ENCODE assay signal across 8 cellular contexts in genomic region chr17:63549289-63549945, GRCh38. TPM values are rescaled to one million over a fixed set of nuclear protein-coding genes. Genes with fewer than 3 reads are reported as not detected.
DNase-seq lines count a peak whose midpoint lies in the region; ATAC-seq and TF ChIP-seq lines count a peak whose summit lies in the region.

No MANE protein-coding gene starts in this region.

- H3K36me3 ChIP-seq in BLaER1 = peaks cover 12% of the 10 kb centered on the region
- peaks cover 9% of the 10 kb centered on the region; the same call in 1 of the 2 replicates for H3K36me3 ChIP-seq in Karpas-422 (ENCODE audit: insufficient read depth, low read length)

- peak overlapping the region; percentile 97 for H3K4me3 ChIP-seq in BLaER1
- peak overlapping the region; percentile 80 for H3K4me3 ChIP-seq in Karpas-422 (ENCODE audit: low read length)
- H3K4me3 ChIP-seq in cardiac fibroblast (replicated peaks in 1 of 2; ENCODE audit: low read depth in 2 of 2, low read length in 2 of 2) = peak overlapping the region; percentile 65 to 96

- H3K4me1 ChIP-seq in BLaER1 (peaks cover 38% of the 10 kb centered on the region), Karpas-422 (ENCODE audit: low read length) (peaks cover 31% of the 10 kb centered on the region)

- peaks cover 39% of the 10 kb centered on the region for H4K20me1 ChIP-seq in BLaER1
- peaks cover 11% of the 10 kb centered on the region; the same call in 1 of the 2 replicates for H4K20me1 ChIP-seq in Karpas-422 (ENCODE audit: insufficient read depth, low read depth, low read length)

- H3K27me3 ChIP-seq in BLaER1 (no peaks in the 10 kb centered on the region), Karpas-422 (ENCODE audit: low read length) (no peaks in the 10 kb centered on the region)

- H3K27ac ChIP-seq in BLaER1 (peak overlapping the region; percentile 86), Karpas-422 (ENCODE audit: low read length) (peak overlapping the region; percentile 82)

- DNase-seq in Karpas-422 (no peak), cardiac fibroblast (ENCODE audit: low read depth in 2 of 2) (no peak), midbrain (lab: John Stamatoyannopoulos, UW) (peak; percentile 70), hepatic stellate cell (ENCODE audit: low spot score) (no peak)
- DNase-seq in effector CD8-positive, alpha-beta T cell (lab: John Stamatoyannopoulos, UW) = no peak
- no peak for DNase-seq in activated effector memory CD4-positive, alpha-beta T cell treated with anti-CD3 and anti-CD28 coated beads, Interleukin-2, amount 50 U/mL, for 16 hours

- no peaks in the 10 kb centered on the region for H3K9me2 ChIP-seq in Karpas-422 (replicated peaks; ENCODE audit: insufficient read depth, low read length)

- H3K4me2 ChIP-seq in BLaER1 (peak overlapping the region; percentile 92), Karpas-422 (ENCODE audit: low read depth, low read length, poor library complexity, severe bottlenecking) (peak overlapping the region; percentile 78)

- peak overlapping the region; percentile 58; the same call in 1 of the 2 replicates for H2AFZ ChIP-seq in Karpas-422 (ENCODE audit: low read length)

- H3K9ac ChIP-seq in BLaER1 (peak overlapping the region; percentile 80), Karpas-422 (ENCODE audit: low read length) (peak overlapping the region; percentile 88)

- H3K9me3 ChIP-seq in BLaER1 (no peaks in the 10 kb centered on the region), Karpas-422 (ENCODE audit: low read length) (no peaks in the 10 kb centered on the region)

- H3K79me2 ChIP-seq in Karpas-422 (ENCODE audit: low read length) = peaks cover 46% of the 10 kb centered on the region

- ATAC-seq in GM21447 (IDR thresholded peaks at IDR 0.05; ENCODE audit: unreplicated experiment) = peak; percentile 18

- TF ChIP-seq CTCF in cardiac fibroblast (IDR thresholded peaks at IDR 0.05; ENCODE audit: low read depth, low read length) = no peak

RNA-seq across cellular contexts. Expression of gene DCAF7, which starts 0.9 kb away (rescaled TPM):
- 44.9 and 72.3 TPM in 2 replicates for total RNA-seq in Karpas-422 (2014; rRNA removed; shearing (Covaris generic); ENCODE audit: low replicate concordance)

RNA-seq across cellular contexts. Expression of gene KCNH6, which starts 26.3 kb away (rescaled TPM):
- total RNA-seq in Karpas-422 (2014; rRNA removed; shearing (Covaris generic); ENCODE audit: low replicate concordance) = not detected in 2 replicates

RNA-seq across cellular contexts. Expression of gene TACO1, which starts 51.3 kb away (rescaled TPM):
- 10.7 and 17.9 TPM in 2 replicates for total RNA-seq in Karpas-422 (2014; rRNA removed; shearing (Covaris generic); ENCODE audit: low replicate concordance)
